28 cellular contexts compared by ENCODE assay signal in genomic region chr2:216467845-216468244, GRCh38.
"Had no signal": no experiment of that assay in that cellular context is flagged by ENCODE, and none has a peak within 500 bp of the region (broad histone marks: within the 10 kb centered on the region; RNA-seq: fewer than 3 reads in every experiment).

No MANE protein-coding gene starts in this region.

- H3K9me3 ChIP-seq: gastrocnemius medialis, ovary, psoas muscle, spleen, thoracic aorta, tibial nerve, upper lobe of left lung had no signal

- H3K4me1 ChIP-seq: gastrocnemius medialis, psoas muscle, spleen, tibial nerve, upper lobe of left lung had no signal

- DNase-seq: dorsolateral prefrontal cortex; effector CD4-positive, alpha-beta T cell; endodermal cell; foreskin fibroblast; gastrocnemius medialis; head of caudate nucleus; kidney; mesenchymal stem cell; naive thymus-derived CD8-positive, alpha-beta T cell; occipital lobe; ovary; posterior cingulate gyrus; psoas muscle; right cardiac atrium; spleen; stimulated activated CD4-positive, alpha-beta T cell treated with anti-CD3 and anti-CD28 coated beads, Interleukin-4, amount 100 ng/mL, for 4 hours; upper lobe of left lung had no signal

- FAIRE-seq: colon, kidney, urothelium cell line had no signal

- H3K27me3 ChIP-seq: dorsolateral prefrontal cortex, gastrocnemius medialis, ovary, spleen, tibial nerve, upper lobe of left lung had no signal

- H3K4me3 ChIP-seq: dorsolateral prefrontal cortex, gastrocnemius medialis, lung, ovary, psoas muscle, skin epidermis, spleen, thoracic aorta, tibial nerve, upper lobe of left lung had no signal

- H3K9me3 Mint-ChIP-seq: endodermal cell; naive thymus-derived CD8-positive, alpha-beta T cell; stimulated activated memory B cell treated with anti-CD40 and anti-IgM and Interleukin-4, amounts not matched to agents 10 μg/mL and 1 μg/mL and 100 μg/mL, for 72 hours; stimulated activated naive CD8-positive, alpha-beta T cell treated with anti-CD3 and anti-CD28 coated beads, Interleukin-15, Interleukin-2, amounts not matched to agents 100 ng/mL and 50 ng/mL, for 24 hours had no signal

- H3K27me3 Mint-ChIP-seq: naive thymus-derived CD8-positive, alpha-beta T cell; stimulated activated memory B cell treated with anti-CD40 and anti-IgM and Interleukin-4, amounts not matched to agents 10 μg/mL and 1 μg/mL and 100 μg/mL, for 72 hours; stimulated activated naive CD8-positive, alpha-beta T cell treated with anti-CD3 and anti-CD28 coated beads, Interleukin-15, Interleukin-2, amounts not matched to agents 100 ng/mL and 50 ng/mL, for 24 hours had no signal

- H3K4me1 Mint-ChIP-seq: endodermal cell; stimulated activated memory B cell treated with anti-CD40 and anti-IgM and Interleukin-4, amounts not matched to agents 10 μg/mL and 1 μg/mL and 100 μg/mL, for 72 hours had no signal

- H3K27ac Mint-ChIP-seq: endodermal cell; stimulated activated memory B cell treated with anti-CD40 and anti-IgM and Interleukin-4, amounts not matched to agents 10 μg/mL and 1 μg/mL and 100 μg/mL, for 72 hours; stimulated activated naive CD8-positive, alpha-beta T cell treated with anti-CD3 and anti-CD28 coated beads, Interleukin-15, Interleukin-2, amounts not matched to agents 100 ng/mL and 50 ng/mL, for 24 hours had no signal

- H3K36me3 ChIP-seq: ovary, thoracic aorta had no signal

- H3K4me3 Mint-ChIP-seq: endodermal cell; naive thymus-derived CD8-positive, alpha-beta T cell; stimulated activated memory B cell treated with anti-CD40 and anti-IgM and Interleukin-4, amounts not matched to agents 10 μg/mL and 1 μg/mL and 100 μg/mL, for 72 hours; stimulated activated naive CD8-positive, alpha-beta T cell treated with anti-CD3 and anti-CD28 coated beads, Interleukin-15, Interleukin-2, amounts not matched to agents 100 ng/mL and 50 ng/mL, for 24 hours had no signal

- ATAC-seq: esophagus mucosa; gastrocnemius medialis; left lobe of liver; naive thymus-derived CD8-positive, alpha-beta T cell; psoas muscle; right cardiac atrium; stimulated activated memory B cell treated with anti-CD40 and anti-IgM and Interleukin-4, amounts not matched to agents 10 μg/mL and 1 μg/mL and 100 μg/mL, for 72 hours had no signal

- H3K27ac ChIP-seq: dorsolateral prefrontal cortex, epithelial cell of prostate, gastrocnemius medialis, ovary, psoas muscle, skin epidermis, spleen, thoracic aorta, tibial nerve, upper lobe of left lung had no signal
